ENCODE assay signal across 10 cellular contexts in the genomic region with DNA sequence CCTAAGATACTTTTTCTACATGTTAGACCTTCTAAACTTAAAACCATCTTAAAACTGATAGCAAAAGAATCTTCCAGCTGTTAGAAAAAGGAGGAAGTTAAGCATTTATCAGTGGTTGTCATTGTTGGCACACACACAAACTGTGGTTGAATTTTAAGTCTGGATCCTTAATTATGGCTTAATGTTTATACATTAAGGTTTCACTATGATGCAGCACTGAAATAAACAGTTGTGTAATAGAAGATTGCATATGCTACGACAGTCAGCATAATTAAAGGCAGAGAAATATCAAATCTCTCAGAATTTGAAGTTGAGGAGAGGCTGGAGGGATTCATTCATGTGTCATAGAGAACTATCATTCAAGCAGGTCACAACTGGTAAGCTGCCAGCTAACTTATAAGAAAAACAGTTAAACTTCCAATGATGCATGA. TPM values are rescaled to one million over a fixed set of nuclear protein-coding genes. Genes with fewer than 3 reads are reported as not detected.
DNase-seq lines count a peak whose midpoint lies in the region; ATAC-seq, FAIRE-seq and TF ChIP-seq lines count a peak whose summit lies in the region.
"Had no signal": no experiment of that assay in that cellular context is flagged by ENCODE, and none has a peak within 500 bp of the region (broad histone marks: within the 10 kb centered on the region; RNA-seq: fewer than 3 reads in every experiment).

No MANE protein-coding gene starts in this region.

- H3K27ac ChIP-seq in WERI-Rb-1 (peak overlapping the region; percentile 83), kidney (ENCODE audit: low read depth in 2 of 2, low read length in 2 of 2) (no peak overlapping the region)

- H3K4me3 ChIP-seq in WERI-Rb-1 (ENCODE audit: low read depth, low read length) (no peak overlapping the region), kidney (ENCODE audit: low read length in 2 of 2) (no peak overlapping the region)

- H3K4me1 ChIP-seq in kidney (ENCODE audit: control insufficient read depth in 1 of 2, insufficient read depth in 1 of 2, low read depth in 1 of 2, low read length in 2 of 2): peaks cover 0 to 6% of the 10 kb centered on the region in 2 donors

- peak; percentile 83 for FAIRE-seq in kidney (lab: Jason Lieb, UNC)

- intact Hi-C loops in kidney (cut with DNase I): no loop called here

- TF ChIP-seq CTCF in WERI-Rb-1 (IDR thresholded peaks at IDR 0.05; ENCODE audit: low read depth, low read length) (no peak), kidney (IDR thresholded peaks at IDR 0.05; ENCODE audit: borderline replicate concordance, extremely low read depth, insufficient read depth) (no peak)

- no peak for ATAC-seq in GM19328 (IDR thresholded peaks at IDR 0.05; ENCODE audit: unreplicated experiment)
- ATAC-seq in GM18519 (IDR thresholded peaks at IDR 0.05; ENCODE audit: low FRiP score, unreplicated experiment): no peak

- no peak overlapping the region for H3K9ac ChIP-seq in kidney (ENCODE audit: low read length in 2 of 2)

- H3K27me3 ChIP-seq in WERI-Rb-1 (ENCODE audit: insufficient read depth, low read depth, severe bottlenecking): no peaks in the 10 kb centered on the region

- H3K9me3 ChIP-seq in WERI-Rb-1 (ENCODE audit: severe bottlenecking) (no peaks in the 10 kb centered on the region), kidney (ENCODE audit: control insufficient read depth in 1 of 2, low read length in 2 of 2) (no peaks in the 10 kb centered on the region)

- no peaks in the 10 kb centered on the region for H3K36me3 ChIP-seq in WERI-Rb-1
- no peaks in the 10 kb centered on the region for H3K36me3 ChIP-seq in kidney (ENCODE audit: control insufficient read depth in 1 of 2, insufficient read depth in 2 of 2, low read length in 2 of 2)

- peak; percentile 71 for DNase-seq in Daoy (ENCODE audit: low read depth)
- DNase-seq in HT1080 (ENCODE audit: low read depth): peak; percentile 28
- no peak for DNase-seq in WERI-Rb-1
- no peak for DNase-seq in kidney
- DNase-seq in activated naive CD4-positive, alpha-beta T cell treated with Interleukin-2 at 50 U/mL for 16 hours: no peak
- no peak for DNase-seq in stimulated activated CD4-positive, alpha-beta T cell treated with anti-CD3 and anti-CD28 coated beads, Interleukin-2, amount 100 ng/mL, for 48 hours
- DNase-seq: NCI-H2171 treated with DMSO at 0.1 percent for 48 hours; stimulated activated naive CD4-positive, alpha-beta T cell treated with Interleukin-2 at 50 U/mL for 16 hours had no signal

RNA-seq across cellular contexts. Expression of a gene that starts 32.3 kb away (rescaled TPM):
- 13.6 and 19.4 TPM in 2 replicates for total RNA-seq in Daoy (2014; rRNA removed; shearing (Covaris generic))
- total RNA-seq in HT1080 (2014; rRNA removed; shearing (Covaris generic)): 26.2 and 28.7 TPM in 2 replicates
- 24.6 and 27.7 TPM in 2 replicates for polyA plus RNA-seq in HT1080 (2015; cell fraction: cytosol; rRNA removed)
- 40.4 and 41.6 TPM in 2 replicates for polyA plus RNA-seq in HT1080 (2015; cell fraction: nucleus; rRNA removed)
- total RNA-seq in kidney: 28.7 TPM
- 8.2 TPM for polyA plus RNA-seq in kidney (ENCODE audit: insufficient read depth, low read depth, low replicate concordance)

Comparison
In these comparisons a context has a peak if more than half of its experiments do, and no peak if none do; other contexts are left out.
1. DNase-seq: peak in Daoy (single experiment) and HT1080 (single experiment); none in WERI-Rb-1 (single experiment), kidney (single experiment), activated naive CD4-positive, alpha-beta T cell treated with Interleukin-2 at 50 U/mL for 16 hours (single experiment) and stimulated activated CD4-positive, alpha-beta T cell treated with anti-CD3 and anti-CD28 coated beads, Interleukin-2, amount 100 ng/mL, for 48 hours (0 of 2).